Comparison of ENCODE assay signal across 1 cellular context in genomic region chr19:41263850-41264580, GRCh38.
A peak's percentile ranks its signal among the peaks of the same experiment; 100 is the strongest.
TF ChIP-seq lines count a peak whose summit lies in the region.

Gene HNRNPUL1 (plus strand): TSS chr19:41264372. CDS start chr19:41264504, 132 bp downstream.

TF ChIP-seq in GM12878, 131 proteins besides CTCF, POLR2A, EP300 and RAD21 (continued from another document and continues in another):
- TF ChIP-seq, protein P1, sequence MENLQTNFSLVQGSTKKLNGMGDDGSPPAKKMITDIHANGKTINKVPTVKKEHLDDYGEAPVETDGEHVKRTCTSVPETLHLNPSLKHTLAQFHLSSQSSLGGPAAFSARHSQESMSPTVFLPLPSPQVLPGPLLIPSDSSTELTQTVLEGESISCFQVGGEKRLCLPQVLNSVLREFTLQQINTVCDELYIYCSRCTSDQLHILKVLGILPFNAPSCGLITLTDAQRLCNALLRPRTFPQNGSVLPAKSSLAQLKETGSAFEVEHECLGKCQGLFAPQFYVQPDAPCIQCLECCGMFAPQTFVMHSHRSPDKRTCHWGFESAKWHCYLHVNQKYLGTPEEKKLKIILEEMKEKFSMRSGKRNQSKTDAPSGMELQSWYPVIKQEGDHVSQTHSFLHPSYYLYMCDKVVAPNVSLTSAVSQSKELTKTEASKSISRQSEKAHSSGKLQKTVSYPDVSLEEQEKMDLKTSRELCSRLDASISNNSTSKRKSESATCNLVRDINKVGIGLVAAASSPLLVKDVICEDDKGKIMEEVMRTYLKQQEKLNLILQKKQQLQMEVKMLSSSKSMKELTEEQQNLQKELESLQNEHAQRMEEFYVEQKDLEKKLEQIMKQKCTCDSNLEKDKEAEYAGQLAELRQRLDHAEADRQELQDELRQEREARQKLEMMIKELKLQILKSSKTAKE (IDR thresholded peaks at IDR 0.05; ENCODE audit: low read depth, poor library complexity, severe bottlenecking), result peak; percentile 88
- TF ChIP-seq EED (IDR thresholded peaks at IDR 0.05; ENCODE audit: low read depth) (no peak), HSF1 (IDR thresholded peaks at IDR 0.05; ENCODE audit: low read depth, low read length) (peak; percentile 24; the same call in 1 of the 2 replicates), POU2F2 (IDR thresholded peaks at IDR 0.05; ENCODE audit: borderline replicate concordance, low read depth, low read length) (peak; percentile 69; the same call in 2 of the 3 replicates), USF1 (IDR thresholded peaks at IDR 0.05; ENCODE audit: borderline replicate concordance, extremely low read length, insufficient read depth, low read depth, low read length) (no peak), IRF4 (IDR thresholded peaks at IDR 0.05; ENCODE audit: low read depth, low read length) (no peak), ZBTB11 (CRISPR knock-in tag; IDR thresholded peaks at IDR 0.05) (no peak), CHD1 (IDR thresholded peaks at IDR 0.05; ENCODE audit: low read depth, low read length) (peak; percentile 49), NR2C2 (IDR thresholded peaks at IDR 0.05; ENCODE audit: borderline replicate concordance, control insufficient read depth, insufficient read length, low read depth) (no peak), CHD2 (IDR thresholded peaks at IDR 0.05; ENCODE audit: borderline replicate concordance, low read depth, low read length) (peak; percentile 94), TARDBP (IDR thresholded peaks at IDR 0.05; ENCODE audit: borderline replicate concordance) (peak; percentile 88), TAF1 (IDR thresholded peaks at IDR 0.05; ENCODE audit: borderline replicate concordance, low read depth, low read length) (peak; percentile 77; the same call in 1 of the 2 replicates), HDAC6 (IDR thresholded peaks at IDR 0.05; ENCODE audit: unreplicated experiment) (peak; percentile 31), HDGF (IDR thresholded peaks at IDR 0.05) (no peak), FOXK2 (IDR thresholded peaks at IDR 0.05) (no peak; the same call in 1 of the 2 replicates), GATAD2B (conservative IDR thresholded peaks at IDR 0.05; ENCODE audit: low read depth) (no peak), BHLHE40 (IDR thresholded peaks at IDR 0.05; ENCODE audit: borderline replicate concordance in 1 of 2, low read depth in 2 of 2, low read length in 1 of 2) (peak; percentile 79 to 94; a peak in 3 of 4 replicates), CREM (IDR thresholded peaks at IDR 0.05; ENCODE audit: low read depth) (peak; percentile 93), YY1 (IDR thresholded peaks at IDR 0.05; ENCODE audit: low read depth, low read length) (peak; percentile 99), ZBED1 (IDR thresholded peaks at IDR 0.05; ENCODE audit: borderline replicate concordance) (0 out of 2 replicates have a peak, but pooled peaks have one; percentile 13), BCL3 (IDR thresholded peaks at IDR 0.05; ENCODE audit: borderline replicate concordance, insufficient read depth, low read depth, low read length, poor library complexity, severe bottlenecking) (no peak), BMI1 (IDR thresholded peaks at IDR 0.05; ENCODE audit: borderline replicate concordance) (no peak), PBX3 (IDR thresholded peaks at IDR 0.05; ENCODE audit: insufficient replicate concordance, low read depth, low read length) (peak; percentile 18), CREB1 (IDR thresholded peaks at IDR 0.05; ENCODE audit: low read depth) (peak; percentile 90), SPI1 (IDR thresholded peaks at IDR 0.05; ENCODE audit: borderline replicate concordance, insufficient read depth, low read depth, low read length) (peak; percentile 50; the same call in 1 of the 2 replicates), PAX5 (IDR thresholded peaks at IDR 0.05; ENCODE audit: borderline replicate concordance, low read depth, low read length) (0 out of 2 replicates have a peak, but pooled peaks have one; percentile 45), JUNB (IDR thresholded peaks at IDR 0.05) (no peak), MYC (IDR thresholded peaks at IDR 0.05; ENCODE audit: insufficient read depth, insufficient read length, insufficient replicate concordance, low read length, severe bottlenecking) (peak; percentile 87), ZZZ3 (IDR thresholded peaks at IDR 0.05; ENCODE audit: control insufficient read depth, insufficient read length, low read depth) (no peak)
- TF ChIP-seq, protein P2, sequence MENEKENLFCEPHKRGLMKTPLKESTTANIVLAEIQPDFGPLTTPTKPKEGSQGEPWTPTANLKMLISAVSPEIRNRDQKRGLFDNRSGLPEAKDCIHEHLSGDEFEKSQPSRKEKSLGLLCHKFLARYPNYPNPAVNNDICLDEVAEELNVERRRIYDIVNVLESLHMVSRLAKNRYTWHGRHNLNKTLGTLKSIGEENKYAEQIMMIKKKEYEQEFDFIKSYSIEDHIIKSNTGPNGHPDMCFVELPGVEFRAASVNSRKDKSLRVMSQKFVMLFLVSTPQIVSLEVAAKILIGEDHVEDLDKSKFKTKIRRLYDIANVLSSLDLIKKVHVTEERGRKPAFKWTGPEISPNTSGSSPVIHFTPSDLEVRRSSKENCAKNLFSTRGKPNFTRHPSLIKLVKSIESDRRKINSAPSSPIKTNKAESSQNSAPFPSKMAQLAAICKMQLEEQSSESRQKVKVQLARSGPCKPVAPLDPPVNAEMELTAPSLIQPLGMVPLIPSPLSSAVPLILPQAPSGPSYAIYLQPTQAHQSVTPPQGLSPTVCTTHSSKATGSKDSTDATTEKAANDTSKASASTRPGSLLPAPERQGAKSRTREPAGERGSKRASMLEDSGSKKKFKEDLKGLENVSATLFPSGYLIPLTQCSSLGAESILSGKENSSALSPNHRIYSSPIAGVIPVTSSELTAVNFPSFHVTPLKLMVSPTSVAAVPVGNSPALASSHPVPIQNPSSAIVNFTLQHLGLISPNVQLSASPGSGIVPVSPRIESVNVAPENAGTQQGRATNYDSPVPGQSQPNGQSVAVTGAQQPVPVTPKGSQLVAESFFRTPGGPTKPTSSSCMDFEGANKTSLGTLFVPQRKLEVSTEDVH (IDR thresholded peaks at IDR 0.05; ENCODE audit: low read depth, partially characterized antibody), result peak; percentile 96
- TF ChIP-seq, protein P3, sequence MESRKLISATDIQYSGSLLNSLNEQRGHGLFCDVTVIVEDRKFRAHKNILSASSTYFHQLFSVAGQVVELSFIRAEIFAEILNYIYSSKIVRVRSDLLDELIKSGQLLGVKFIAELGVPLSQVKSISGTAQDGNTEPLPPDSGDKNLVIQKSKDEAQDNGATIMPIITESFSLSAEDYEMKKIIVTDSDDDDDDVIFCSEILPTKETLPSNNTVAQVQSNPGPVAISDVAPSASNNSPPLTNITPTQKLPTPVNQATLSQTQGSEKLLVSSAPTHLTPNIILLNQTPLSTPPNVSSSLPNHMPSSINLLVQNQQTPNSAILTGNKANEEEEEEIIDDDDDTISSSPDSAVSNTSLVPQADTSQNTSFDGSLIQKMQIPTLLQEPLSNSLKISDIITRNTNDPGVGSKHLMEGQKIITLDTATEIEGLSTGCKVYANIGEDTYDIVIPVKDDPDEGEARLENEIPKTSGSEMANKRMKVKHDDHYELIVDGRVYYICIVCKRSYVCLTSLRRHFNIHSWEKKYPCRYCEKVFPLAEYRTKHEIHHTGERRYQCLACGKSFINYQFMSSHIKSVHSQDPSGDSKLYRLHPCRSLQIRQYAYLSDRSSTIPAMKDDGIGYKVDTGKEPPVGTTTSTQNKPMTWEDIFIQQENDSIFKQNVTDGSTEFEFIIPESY (IDR thresholded peaks at IDR 0.05), result no peak
- TF ChIP-seq, protein P4, sequence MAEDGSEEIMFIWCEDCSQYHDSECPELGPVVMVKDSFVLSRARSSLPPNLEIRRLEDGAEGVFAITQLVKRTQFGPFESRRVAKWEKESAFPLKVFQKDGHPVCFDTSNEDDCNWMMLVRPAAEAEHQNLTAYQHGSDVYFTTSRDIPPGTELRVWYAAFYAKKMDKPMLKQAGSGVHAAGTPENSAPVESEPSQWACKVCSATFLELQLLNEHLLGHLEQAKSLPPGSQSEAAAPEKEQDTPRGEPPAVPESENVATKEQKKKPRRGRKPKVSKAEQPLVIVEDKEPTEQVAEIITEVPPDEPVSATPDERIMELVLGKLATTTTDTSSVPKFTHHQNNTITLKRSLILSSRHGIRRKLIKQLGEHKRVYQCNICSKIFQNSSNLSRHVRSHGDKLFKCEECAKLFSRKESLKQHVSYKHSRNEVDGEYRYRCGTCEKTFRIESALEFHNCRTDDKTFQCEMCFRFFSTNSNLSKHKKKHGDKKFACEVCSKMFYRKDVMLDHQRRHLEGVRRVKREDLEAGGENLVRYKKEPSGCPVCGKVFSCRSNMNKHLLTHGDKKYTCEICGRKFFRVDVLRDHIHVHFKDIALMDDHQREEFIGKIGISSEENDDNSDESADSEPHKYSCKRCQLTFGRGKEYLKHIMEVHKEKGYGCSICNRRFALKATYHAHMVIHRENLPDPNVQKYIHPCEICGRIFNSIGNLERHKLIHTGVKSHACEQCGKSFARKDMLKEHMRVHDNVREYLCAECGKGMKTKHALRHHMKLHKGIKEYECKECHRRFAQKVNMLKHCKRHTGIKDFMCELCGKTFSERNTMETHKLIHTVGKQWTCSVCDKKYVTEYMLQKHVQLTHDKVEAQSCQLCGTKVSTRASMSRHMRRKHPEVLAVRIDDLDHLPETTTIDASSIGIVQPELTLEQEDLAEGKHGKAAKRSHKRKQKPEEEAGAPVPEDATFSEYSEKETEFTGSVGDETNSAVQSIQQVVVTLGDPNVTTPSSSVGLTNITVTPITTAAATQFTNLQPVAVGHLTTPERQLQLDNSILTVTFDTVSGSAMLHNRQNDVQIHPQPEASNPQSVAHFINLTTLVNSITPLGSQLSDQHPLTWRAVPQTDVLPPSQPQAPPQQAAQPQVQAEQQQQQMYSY (CRISPR knock-in tag; IDR thresholded peaks at IDR 0.05), result no peak
- TF ChIP-seq, protein P5, sequence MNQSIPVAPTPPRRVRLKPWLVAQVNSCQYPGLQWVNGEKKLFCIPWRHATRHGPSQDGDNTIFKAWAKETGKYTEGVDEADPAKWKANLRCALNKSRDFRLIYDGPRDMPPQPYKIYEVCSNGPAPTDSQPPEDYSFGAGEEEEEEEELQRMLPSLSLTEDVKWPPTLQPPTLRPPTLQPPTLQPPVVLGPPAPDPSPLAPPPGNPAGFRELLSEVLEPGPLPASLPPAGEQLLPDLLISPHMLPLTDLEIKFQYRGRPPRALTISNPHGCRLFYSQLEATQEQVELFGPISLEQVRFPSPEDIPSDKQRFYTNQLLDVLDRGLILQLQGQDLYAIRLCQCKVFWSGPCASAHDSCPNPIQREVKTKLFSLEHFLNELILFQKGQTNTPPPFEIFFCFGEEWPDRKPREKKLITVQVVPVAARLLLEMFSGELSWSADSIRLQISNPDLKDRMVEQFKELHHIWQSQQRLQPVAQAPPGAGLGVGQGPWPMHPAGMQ (IDR thresholded peaks at IDR 0.05; ENCODE audit: borderline replicate concordance), result no peak
